Comparison of ENCODE assay signal across 1 cellular context in genomic region chr7:48046458-48046857, GRCh38.
TF ChIP-seq lines count a peak whose summit lies in the region.

No MANE protein-coding gene starts in this region.

TF ChIP-seq in K562, 482 proteins besides CTCF, POLR2A, EP300 and RAD21:
- TF ChIP-seq ZNF174 (CRISPR knock-in tag; IDR thresholded peaks at IDR 0.05) (no peak), CBFA2T3 (IDR thresholded peaks at IDR 0.05) (no peak), RBM22 (IDR thresholded peaks at IDR 0.05; ENCODE audit: low read depth, low read length, poor library complexity, severe bottlenecking) (no peak), POLR2AphosphoS2 (IDR thresholded peaks at IDR 0.05; ENCODE audit: low read length) (no peak), DPF2 (IDR thresholded peaks at IDR 0.05) (no peak), POLR2AphosphoS5 (IDR thresholded peaks at IDR 0.05; ENCODE audit: control insufficient read depth, insufficient read depth, low read depth, low read length) (no peak), ZNF644 (tag; IDR thresholded peaks at IDR 0.05; ENCODE audit: low read depth) (no peak), KAT2B (IDR thresholded peaks at IDR 0.05; ENCODE audit: low read depth, low read length) (no peak), ZNF146 (CRISPR knock-in tag; IDR thresholded peaks at IDR 0.05; ENCODE audit: unreplicated experiment) (no peak), FOSL1 (tag; conservative IDR thresholded peaks at IDR 0.05) (no peak), NBN (IDR thresholded peaks at IDR 0.05; ENCODE audit: low read depth) (no peak), PTBP1 (IDR thresholded peaks at IDR 0.05; ENCODE audit: low read depth, low read length) (no peak), ZNF780A (CRISPR knock-in tag; IDR thresholded peaks at IDR 0.05) (no peak), NCOA4 (IDR thresholded peaks at IDR 0.05; ENCODE audit: partially characterized antibody) (no peak), SRF (CRISPR knock-in tag; IDR thresholded peaks at IDR 0.05) (no peak)
